In genomic region chr5:129905467-129906176, GRCh38 we compare ENCODE assay signal across 8 cellular contexts. TPM values are rescaled to one million over a fixed set of nuclear protein-coding genes. Genes with fewer than 3 reads are reported as not detected.
DNase-seq lines count a peak whose midpoint lies in the region; ATAC-seq and TF ChIP-seq lines count a peak whose summit lies in the region.

No MANE protein-coding gene starts in this region.

- H3K27ac ChIP-seq in WERI-Rb-1: no peak overlapping the region
- no peak overlapping the region for H3K27ac ChIP-seq in foreskin keratinocyte
- no peak overlapping the region for H3K27ac ChIP-seq in ovary

- no peak for TF ChIP-seq EP300 in ovary (IDR thresholded peaks at IDR 0.05)

- H3K4me3 ChIP-seq in WERI-Rb-1 (ENCODE audit: low read depth, low read length) (peak overlapping the region; percentile 74), ovary (peak overlapping the region; percentile 56)

- intact Hi-C loops in ovary (cut with DNase I): loop anchor here in 1 of 4 donors (10.0 kb wide), 1 partner anchor 1199 kb away; no protein-coding TSS in a partner anchor

- H3K9me3 ChIP-seq in WERI-Rb-1 (ENCODE audit: severe bottlenecking) (no peaks in the 10 kb centered on the region), ovary (no peaks in the 10 kb centered on the region)

- WGBS in ovary, 3 donors: 0 to 1% (median 1%) methylated on average over 36 to 39 of the region's 39 CpGs

- ATAC-seq in foreskin keratinocyte (no peak), GM21367 (IDR thresholded peaks at IDR 0.05; ENCODE audit: unreplicated experiment) (no peak), HG03097 (IDR thresholded peaks at IDR 0.05; ENCODE audit: low FRiP score, unreplicated experiment) (no peak)

- H3K4me1 ChIP-seq in foreskin keratinocyte (no peaks in the 10 kb centered on the region), ovary (ENCODE audit: insufficient read depth) (peaks cover 4% of the 10 kb centered on the region)

- DNase-seq in HCEC 1CT (peak; percentile 30), WERI-Rb-1 (peak; percentile 26), foreskin keratinocyte (peak; percentile 8 to 15), ovary (peak in 2 of 5 donors; percentile 13 to 38), NCI-H2107 (lab: John Stamatoyannopoulos, UW) (no peak)
- no peak for DNase-seq in stimulated activated CD4-positive, alpha-beta T cell treated with anti-CD3 and anti-CD28 coated beads, Interleukin-1b, Interleukin-23, amount 100 ng/mL, for 48 hours

- H3K27me3 ChIP-seq in WERI-Rb-1 (ENCODE audit: insufficient read depth, low read depth, severe bottlenecking) (no peaks in the 10 kb centered on the region), foreskin keratinocyte (peaks cover 43% of the 10 kb centered on the region), ovary (no peaks in the 10 kb centered on the region)

- H3K36me3 ChIP-seq in WERI-Rb-1: no peaks in the 10 kb centered on the region
- no peaks in the 10 kb centered on the region for H3K36me3 ChIP-seq in ovary

- no peak for TF ChIP-seq POLR2A in ovary (IDR thresholded peaks at IDR 0.05)

- TF ChIP-seq CTCF in WERI-Rb-1 (IDR thresholded peaks at IDR 0.05; ENCODE audit: low read depth, low read length) (no peak), foreskin keratinocyte (conservative IDR thresholded peaks at IDR 0.05) (no peak), ovary (IDR thresholded peaks at IDR 0.05) (no peak)

RNA-seq across cellular contexts. Expression of gene CHSY3, which starts 1.4 kb away (rescaled TPM):
- total RNA-seq in foreskin keratinocyte (0.78 and 1.1 TPM in 2 replicates), ovary (1 to 10 TPM in 2 of 7 donors, under 1 TPM in 5; 0.13 to 2.2 (median 0.67) TPM)
- polyA plus RNA-seq in foreskin keratinocyte (0.26 and 0.32 TPM in 2 replicates), ovary (1 to 10 TPM in 1 of 2 donors, under 1 TPM in 1; 0.74 to 5.5 TPM)

Comparison
In these comparisons a context has a peak if more than half of its experiments do, and no peak if none do; other contexts are left out.
1. DNase-seq: peak in HCEC 1CT (single experiment), WERI-Rb-1 (single experiment) and foreskin keratinocyte (2 of 2); none in NCI-H2107 (single experiment) and stimulated activated CD4-positive, alpha-beta T cell treated with anti-CD3 and anti-CD28 coated beads, Interleukin-1b, Interleukin-23, amount 100 ng/mL, for 48 hours (single experiment).